In the genomic region with DNA sequence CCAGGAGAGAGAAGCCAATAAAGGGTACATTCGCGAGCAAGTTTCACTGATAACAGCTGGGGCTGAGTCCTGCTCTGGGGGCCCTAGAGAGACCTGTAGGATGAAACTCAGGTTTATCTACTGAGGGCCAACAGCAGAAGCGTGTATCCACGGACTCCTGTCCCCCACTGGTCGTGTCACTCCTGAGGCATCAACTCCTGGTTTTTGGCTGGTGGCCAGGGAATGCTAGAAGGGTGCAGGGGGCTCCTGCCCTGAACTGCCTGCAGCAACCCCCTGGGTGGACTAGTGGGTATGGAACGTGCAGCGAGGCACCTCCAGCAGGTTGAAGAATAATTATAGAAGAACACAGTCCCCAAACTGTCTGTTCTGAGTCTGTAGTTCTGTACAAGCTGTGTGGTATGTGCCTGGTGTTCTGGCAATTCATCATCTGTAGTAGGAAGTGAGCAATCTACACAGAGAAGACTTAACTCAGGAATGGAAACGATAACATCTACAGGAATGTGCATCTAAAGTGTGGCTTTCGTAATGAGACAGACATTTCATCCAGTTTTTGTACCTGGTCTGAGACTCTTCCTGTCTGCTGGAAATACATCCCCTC, we compare ENCODE assay signal across 1 cellular context.
TF ChIP-seq lines count a peak whose summit lies in the region.

No MANE protein-coding gene starts in this region.

TF ChIP-seq in H1, 55 proteins besides CTCF, POLR2A, EP300 and RAD21 (continued from another document):
- TF ChIP-seq, protein P1, sequence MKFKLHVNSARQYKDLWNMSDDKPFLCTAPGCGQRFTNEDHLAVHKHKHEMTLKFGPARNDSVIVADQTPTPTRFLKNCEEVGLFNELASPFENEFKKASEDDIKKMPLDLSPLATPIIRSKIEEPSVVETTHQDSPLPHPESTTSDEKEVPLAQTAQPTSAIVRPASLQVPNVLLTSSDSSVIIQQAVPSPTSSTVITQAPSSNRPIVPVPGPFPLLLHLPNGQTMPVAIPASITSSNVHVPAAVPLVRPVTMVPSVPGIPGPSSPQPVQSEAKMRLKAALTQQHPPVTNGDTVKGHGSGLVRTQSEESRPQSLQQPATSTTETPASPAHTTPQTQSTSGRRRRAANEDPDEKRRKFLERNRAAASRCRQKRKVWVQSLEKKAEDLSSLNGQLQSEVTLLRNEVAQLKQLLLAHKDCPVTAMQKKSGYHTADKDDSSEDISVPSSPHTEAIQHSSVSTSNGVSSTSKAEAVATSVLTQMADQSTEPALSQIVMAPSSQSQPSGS (IDR thresholded peaks at IDR 0.05; ENCODE audit: low read length) = no peak
- no peak for TF ChIP-seq GABPA (IDR thresholded peaks at IDR 0.05; ENCODE audit: borderline replicate concordance, insufficient read depth, low read length)
- TF ChIP-seq KDM5A (IDR thresholded peaks at IDR 0.05; ENCODE audit: low read length) = no peak
- no peak for TF ChIP-seq CHD1 (IDR thresholded peaks at IDR 0.05; ENCODE audit: low read depth, low read length)
- no peak for TF ChIP-seq FOSL1 (IDR thresholded peaks at IDR 0.05; ENCODE audit: insufficient read depth, low read depth, low read length)
- TF ChIP-seq ASH2L (IDR thresholded peaks at IDR 0.05; ENCODE audit: low read length) = no peak
- TF ChIP-seq BCL11A (IDR thresholded peaks at IDR 0.05; ENCODE audit: low read depth in 2 of 2, low read length in 2 of 2) = no peak
- no peak for TF ChIP-seq SRF (IDR thresholded peaks at IDR 0.05; ENCODE audit: low read depth, low read length)
- TF ChIP-seq, protein P2, sequence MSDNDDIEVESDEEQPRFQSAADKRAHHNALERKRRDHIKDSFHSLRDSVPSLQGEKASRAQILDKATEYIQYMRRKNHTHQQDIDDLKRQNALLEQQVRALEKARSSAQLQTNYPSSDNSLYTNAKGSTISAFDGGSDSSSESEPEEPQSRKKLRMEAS (IDR thresholded peaks at IDR 0.05) = no peak
- TF ChIP-seq, protein P3, sequence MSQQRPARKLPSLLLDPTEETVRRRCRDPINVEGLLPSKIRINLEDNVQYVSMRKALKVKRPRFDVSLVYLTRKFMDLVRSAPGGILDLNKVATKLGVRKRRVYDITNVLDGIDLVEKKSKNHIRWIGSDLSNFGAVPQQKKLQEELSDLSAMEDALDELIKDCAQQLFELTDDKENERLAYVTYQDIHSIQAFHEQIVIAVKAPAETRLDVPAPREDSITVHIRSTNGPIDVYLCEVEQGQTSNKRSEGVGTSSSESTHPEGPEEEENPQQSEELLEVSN (IDR thresholded peaks at IDR 0.05) = no peak
